ENCODE assay signal across 6 cellular contexts in genomic region chr18:14643715-14644290, GRCh38.
DNase-seq lines count a peak whose midpoint lies in the region; ATAC-seq, FAIRE-seq and TF ChIP-seq lines count a peak whose summit lies in the region.
"Not testable (repeated sequence)": the region's sequence is repeated elsewhere in the genome, so short reads cannot be mapped to it uniquely, and the experiment has no call there.

No MANE protein-coding gene starts in this region.

- not testable (repeated sequence) for H3K27me3 ChIP-seq in DND-41 (ENCODE audit: insufficient read depth, low read length, poor library complexity)

- H2AFZ ChIP-seq in DND-41 (ENCODE audit: low read depth, low read length): not testable (repeated sequence)

- not testable (repeated sequence) for H3K27ac Mint-ChIP-seq in stimulated activated memory B cell treated with anti-CD40 and anti-IgM and Interleukin-4, amounts not matched to agents 10 μg/mL and 1 μg/mL and 100 μg/mL, for 72 hours

- intact Hi-C loops in sciatic nerve (cut with DNase I): not testable (repeated sequence)

- not testable (repeated sequence) for H3K4me3 ChIP-seq in DND-41 (ENCODE audit: low read depth in 1 of 2, low read length in 2 of 2)

- not testable (repeated sequence) for H3K36me3 ChIP-seq in DND-41 (ENCODE audit: insufficient read depth, low read length)

- FAIRE-seq in HTR-8/SVneo (lab: Jason Lieb, UNC): peak; percentile 42
- FAIRE-seq in urothelium cell line (lab: Jason Lieb, UNC): peak; percentile 97

- not testable (repeated sequence) for H3K79me2 ChIP-seq in DND-41 (ENCODE audit: insufficient read depth, low read length)

- H3K27ac ChIP-seq in DND-41 (ENCODE audit: low read length): not testable (repeated sequence)

- not testable (repeated sequence) for H3K9me3 ChIP-seq in DND-41 (ENCODE audit: insufficient read depth, low read length, severe bottlenecking)

- not testable (repeated sequence) for H4K20me1 ChIP-seq in DND-41 (ENCODE audit: insufficient read depth, low read length)

- not testable (repeated sequence) for H3K27me3 Mint-ChIP-seq in stimulated activated memory B cell treated with anti-CD40 and anti-IgM and Interleukin-4, amounts not matched to agents 10 μg/mL and 1 μg/mL and 100 μg/mL, for 72 hours

- not testable (repeated sequence) for TF ChIP-seq CTCF in DND-41 (IDR thresholded peaks at IDR 0.05; ENCODE audit: borderline replicate concordance, extremely low read depth, low read length, poor library complexity, severe bottlenecking)

- not testable (repeated sequence) for H3K4me2 ChIP-seq in DND-41 (ENCODE audit: insufficient read depth, low read length)

- not testable (repeated sequence) for H3K4me1 Mint-ChIP-seq in stimulated activated memory B cell treated with anti-CD40 and anti-IgM and Interleukin-4, amounts not matched to agents 10 μg/mL and 1 μg/mL and 100 μg/mL, for 72 hours

- ATAC-seq in DND-41 (ENCODE audit: insufficient read depth, low read depth): peak; percentile 24; the same call in 1 of the 3 replicates
- ATAC-seq in sciatic nerve: peak; percentile 28
- peak; percentile 27 for ATAC-seq in stimulated activated memory B cell treated with anti-CD40 and anti-IgM and Interleukin-4, amounts not matched to agents 10 μg/mL and 1 μg/mL and 100 μg/mL, for 72 hours

- not testable (repeated sequence) for H3K36me3 Mint-ChIP-seq in stimulated activated memory B cell treated with anti-CD40 and anti-IgM and Interleukin-4, amounts not matched to agents 10 μg/mL and 1 μg/mL and 100 μg/mL, for 72 hours

- not testable (repeated sequence) for DNase-seq in DND-41; HTR-8/SVneo (ENCODE audit: insufficient read length, low spot score); sciatic nerve (ENCODE audit: low spot score); urothelium cell line (ENCODE audit: low spot score)
- DNase-seq in RPMI8226: peak; percentile 4

- H3K9me3 Mint-ChIP-seq in stimulated activated memory B cell treated with anti-CD40 and anti-IgM and Interleukin-4, amounts not matched to agents 10 μg/mL and 1 μg/mL and 100 μg/mL, for 72 hours: peaks cover 20% of the 10 kb centered on the region

- H3K4me3 Mint-ChIP-seq in stimulated activated memory B cell treated with anti-CD40 and anti-IgM and Interleukin-4, amounts not matched to agents 10 μg/mL and 1 μg/mL and 100 μg/mL, for 72 hours: not testable (repeated sequence)

- not testable (repeated sequence) for H3K9ac ChIP-seq in DND-41 (ENCODE audit: low read depth, low read length)

- H3K4me1 ChIP-seq in DND-41 (ENCODE audit: insufficient read depth, low read length): not testable (repeated sequence)
